8 cellular contexts compared by ENCODE assay signal in the genomic region with DNA sequence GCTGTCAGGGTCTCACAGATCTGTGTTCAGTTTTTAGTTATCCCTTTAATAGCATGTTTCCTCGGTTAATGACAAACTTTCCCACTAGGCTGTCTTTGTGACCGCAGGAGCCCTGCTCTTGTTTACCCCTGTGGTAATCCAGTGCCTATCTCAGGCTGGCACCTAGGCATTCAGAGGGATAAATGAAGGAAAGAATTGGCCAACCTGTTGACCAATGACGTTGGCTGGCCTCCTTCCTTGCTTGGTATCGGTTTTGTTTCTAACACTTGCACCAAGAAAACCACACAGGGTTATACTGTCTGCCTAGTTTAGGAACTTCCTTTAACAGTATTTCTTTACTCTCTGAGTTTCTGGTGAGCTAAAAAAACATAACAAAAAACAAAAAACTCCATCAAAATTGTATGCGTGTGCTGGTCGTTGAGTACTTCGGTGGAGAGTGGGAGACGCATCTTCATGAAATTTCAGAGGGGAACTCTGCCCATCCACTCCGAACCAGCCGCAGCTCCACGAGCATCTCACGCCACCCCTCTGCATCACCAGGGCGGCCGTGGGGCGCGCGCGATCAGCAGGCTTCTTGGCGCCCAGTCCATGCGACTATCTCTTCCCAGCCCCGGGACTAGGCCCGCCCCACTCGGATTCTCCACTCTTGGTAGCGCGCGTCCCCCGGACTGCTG. TPM values are rescaled to one million over a fixed set of nuclear protein-coding genes. Genes with fewer than 3 reads are reported as not detected.
DNase-seq lines count a peak whose midpoint lies in the region; ATAC-seq and TF ChIP-seq lines count a peak whose summit lies in the region.

No MANE protein-coding gene starts in this region.

- no peaks in the 10 kb centered on the region for H3K9me3 ChIP-seq in NT2/D1 (ENCODE audit: insufficient read depth, low read length)
- no peaks in the 10 kb centered on the region for H3K9me3 ChIP-seq in lower lobe of right lung
- H3K9me3 ChIP-seq in thymus (ENCODE audit: control insufficient read depth), result no peaks in the 10 kb centered on the region

- H3K27me3 ChIP-seq in NT2/D1 (ENCODE audit: insufficient read depth, insufficient read length) (peaks cover 30% of the 10 kb centered on the region), lower lobe of right lung (ENCODE audit: low read depth) (no peaks in the 10 kb centered on the region), thymus (ENCODE audit: control insufficient read depth, insufficient read depth) (no peaks in the 10 kb centered on the region)

- ATAC-seq in GM18511 (IDR thresholded peaks at IDR 0.05; ENCODE audit: unreplicated experiment) (peak; percentile 54), HG02571 (IDR thresholded peaks at IDR 0.05; ENCODE audit: unreplicated experiment) (peak; percentile 47), lower lobe of right lung (peak; percentile 68 to 74)

- intact Hi-C loops in lower lobe of right lung (cut with DNase I), result no loop called here

- TF ChIP-seq CTCF in lower lobe of right lung (IDR thresholded peaks at IDR 0.05), result no peak

- WGBS in thymus, result 5% methylated on average over 27 of the region's 27 CpGs

- H3K27ac ChIP-seq in lower lobe of right lung, result peak overlapping the region; percentile 96
- peak overlapping the region; percentile 93 for H3K27ac ChIP-seq in thymus (ENCODE audit: low read depth)

- H3K9ac ChIP-seq in NT2/D1 (ENCODE audit: insufficient read length, low read depth), result peak overlapping the region; percentile 59

- H3K4me1 ChIP-seq in NT2/D1 (ENCODE audit: insufficient read depth, insufficient read length), result peaks cover 3% of the 10 kb centered on the region
- peaks cover 42% of the 10 kb centered on the region for H3K4me1 ChIP-seq in lower lobe of right lung
- H3K4me1 ChIP-seq in thymus (ENCODE audit: control insufficient read depth, insufficient read depth, low read length), result peaks cover 10% of the 10 kb centered on the region

- no peak for DNase-seq in NT2/D1 (ENCODE audit: low read depth, low spot score)
- peak; percentile 50 for DNase-seq in cerebellar cortex (ENCODE audit: low spot score)
- DNase-seq in lower lobe of right lung, result no peak
- DNase-seq in occipital lobe (lab: John Stamatoyannopoulos, UW), result no peak
- DNase-seq in HPDE6-E6E7 (ENCODE audit: extremely low spot score), result no peak

- peak overlapping the region; percentile 43 for H3K4me3 ChIP-seq in NT2/D1 (ENCODE audit: insufficient read length, low read depth)
- peak overlapping the region; percentile 95 for H3K4me3 ChIP-seq in lower lobe of right lung
- H3K4me3 ChIP-seq in thymus (ENCODE audit: low read length), result peak overlapping the region; percentile 77

- peaks cover 4% of the 10 kb centered on the region for H3K36me3 ChIP-seq in NT2/D1 (ENCODE audit: insufficient read depth, insufficient read length, low read length)
- H3K36me3 ChIP-seq in lower lobe of right lung, result no peaks in the 10 kb centered on the region
- H3K36me3 ChIP-seq in thymus (ENCODE audit: control insufficient read depth, insufficient read depth), result no peaks in the 10 kb centered on the region

RNA-seq across cellular contexts. Expression of a gene that starts 0.6 kb away (rescaled TPM):
- total RNA-seq in lower lobe of right lung, result 30.4 TPM
- 9.2 TPM for polyA plus RNA-seq in thymus
- total RNA-seq in occipital lobe, result 22.9 TPM

RNA-seq across cellular contexts. Expression of a gene that starts 22.4 kb away (rescaled TPM):
- 42.9 TPM for total RNA-seq in lower lobe of right lung
- polyA plus RNA-seq in thymus, result 76.8 TPM
- 16.1 TPM for total RNA-seq in occipital lobe

RNA-seq across cellular contexts. Expression of a gene that starts 39.9 kb away (rescaled TPM):
- total RNA-seq in lower lobe of right lung, result not detected
- polyA plus RNA-seq in thymus, result not detected
- not detected for total RNA-seq in occipital lobe

Comparison
In these comparisons a context has a peak if more than half of its experiments do, and no peak if none do; other contexts are left out.
1. H3K4me3 ChIP-seq: peak in every context shown above with its lines; median percentile 95 in lower lobe of right lung; 77 in thymus; 43 in NT2/D1.